Comparison of ENCODE assay signal across 8 cellular contexts in the genomic region with DNA sequence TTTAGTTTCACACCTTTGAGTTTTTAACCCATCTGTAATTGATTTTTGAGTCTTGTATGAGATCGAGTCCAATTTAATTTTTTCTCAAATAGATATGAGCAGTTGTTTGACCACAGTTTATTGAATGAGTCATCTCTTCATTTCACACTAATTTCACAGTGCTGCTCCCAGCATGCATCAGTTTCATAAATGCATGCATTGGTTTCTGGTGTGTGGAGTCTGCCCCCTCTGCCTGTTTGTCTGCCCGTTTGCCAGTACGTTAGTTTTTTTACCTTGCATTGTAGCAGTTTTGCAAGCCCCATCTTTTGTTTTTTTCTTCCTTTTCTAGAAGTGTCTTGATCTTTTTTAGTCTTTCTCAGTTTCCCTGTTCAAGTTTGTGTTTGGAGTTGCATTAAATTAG. TPM values are rescaled to one million over a fixed set of nuclear protein-coding genes. Genes with fewer than 3 reads are reported as not detected.
A peak's percentile ranks its signal among the peaks of the same experiment; 100 is the strongest.
DNase-seq lines count a peak whose midpoint lies in the region; ATAC-seq and TF ChIP-seq lines count a peak whose summit lies in the region.

No MANE protein-coding gene starts in this region.

- TF ChIP-seq EP300 in stomach (IDR thresholded peaks at IDR 0.05) = no peak

- H3K36me3 ChIP-seq in fibroblast of lung (ENCODE audit: control insufficient read depth, insufficient read depth, low read length) (no peaks in the 10 kb centered on the region), stomach (no peaks in the 10 kb centered on the region)

- peak; percentile 98 for ATAC-seq in GM18502 (IDR thresholded peaks at IDR 0.05; ENCODE audit: poor library complexity, unreplicated experiment)
- peak; percentile 98 for ATAC-seq in HG02798 (IDR thresholded peaks at IDR 0.05; ENCODE audit: poor library complexity, unreplicated experiment)

- no peaks in the 10 kb centered on the region for H4K20me1 ChIP-seq in fibroblast of lung (ENCODE audit: control insufficient read depth, extremely low read depth, insufficient read depth, low read length)

- TF ChIP-seq CTCF in fibroblast of lung (conservative IDR thresholded peaks at IDR 0.05 in 1 of 2, IDR thresholded peaks at IDR 0.05 in 1 of 2; ENCODE audit: low read depth in 1 of 2, low read length in 2 of 2) = peak in 1 of 2 donors; percentile 29
- TF ChIP-seq CTCF in stomach (IDR thresholded peaks at IDR 0.05) = no peak

- H3K9me3 ChIP-seq in fibroblast of lung (ENCODE audit: control insufficient read depth, insufficient read depth, low read depth, low read length) (no peaks in the 10 kb centered on the region), stomach (no peaks in the 10 kb centered on the region)

- H3K4me3 ChIP-seq in fibroblast of lung (replicated peaks in 1 of 4; ENCODE audit: control extremely low read depth in 1 of 4, insufficient read depth in 1 of 4, low read depth in 3 of 4, low read length in 4 of 4) (peak overlapping the region in 3 of 4 experiments; percentile 1 to 29 (median 26)), stomach (no peak overlapping the region)

- H3K27ac ChIP-seq in fibroblast of lung (ENCODE audit: insufficient read depth, low read length) = no peak overlapping the region
- H3K27ac ChIP-seq in stomach = peak overlapping the region in 1 of 5 donors; percentile 26

- H3K9ac ChIP-seq in fibroblast of lung (ENCODE audit: insufficient read depth, low read length) = no peak overlapping the region

- H3K9me3 Mint-ChIP-seq in activated CD4-positive, alpha-beta T cell treated with anti-CD3 and anti-CD28 coated beads, Interleukin-2, amount 10 ng/mL, durations not matched to agents 24 days and 14 days = no peaks in the 10 kb centered on the region

- in situ Hi-C loops in G401 (cut with HindIII; ENCODE audit: low sequenced_read_pairs) = no loop called here

- H3K4me3 Mint-ChIP-seq in activated CD4-positive, alpha-beta T cell treated with anti-CD3 and anti-CD28 coated beads, Interleukin-2, amount 10 ng/mL, durations not matched to agents 24 days and 14 days = peak overlapping the region; percentile 65

- intact Hi-C loops in activated CD4-positive, alpha-beta T cell treated with anti-CD3 and anti-CD28 coated beads, Interleukin-2, amount 10 ng/mL, durations not matched to agents 24 days and 14 days (cut with micrococcal nuclease) = loop anchor here (1.0 to 2.0 kb wide), 2 partner anchors 12 to 72 kb away; a partner anchor contains a TSS
- intact Hi-C loops in stomach (cut with DNase I; ENCODE audit: low total_unique reads) = no loop called here

- H3K27ac Mint-ChIP-seq in activated CD4-positive, alpha-beta T cell treated with anti-CD3 and anti-CD28 coated beads, Interleukin-2, amount 10 ng/mL, durations not matched to agents 24 days and 14 days = peak overlapping the region; percentile 76

- TF ChIP-seq POLR2A in stomach (IDR thresholded peaks at IDR 0.05) = no peak

- H3K27me3 Mint-ChIP-seq in activated CD4-positive, alpha-beta T cell treated with anti-CD3 and anti-CD28 coated beads, Interleukin-2, amount 10 ng/mL, durations not matched to agents 24 days and 14 days = no peaks in the 10 kb centered on the region

- H3K79me2 ChIP-seq in fibroblast of lung (ENCODE audit: control insufficient read depth, insufficient read depth, low read length) = no peaks in the 10 kb centered on the region

- 15 to 27% (median 17%) methylated on average over 3 of the region's 3 CpGs for WGBS in stomach, 5 donors

- H2AFZ ChIP-seq in fibroblast of lung (ENCODE audit: low read length) = peak overlapping the region; percentile 34

- H3K27me3 ChIP-seq in fibroblast of lung (ENCODE audit: control insufficient read depth, insufficient read depth, low read length) (no peaks in the 10 kb centered on the region), stomach (no peaks in the 10 kb centered on the region)

- DNase-seq in A172 (ENCODE audit: low spot score) (peak; percentile 67), NCI-H146 treated with DMSO at 0.1 percent for 48 hours (lab: John Stamatoyannopoulos, UW; ENCODE audit: unreplicated experiment) (peak; percentile 58), fibroblast of lung (ENCODE audit: low read depth in 2 of 2) (peak; percentile 82 to 89), stomach (peak; percentile 30), G401 (ENCODE audit: low spot score) (no peak)
- peak; percentile 82 for DNase-seq in activated CD4-positive, alpha-beta T cell treated with anti-CD3 and anti-CD28 coated beads, Interleukin-2, amount 10 ng/mL, durations not matched to agents 24 days and 14 days

- peaks cover 25% of the 10 kb centered on the region for H3K4me1 Mint-ChIP-seq in activated CD4-positive, alpha-beta T cell treated with anti-CD3 and anti-CD28 coated beads, Interleukin-2, amount 10 ng/mL, durations not matched to agents 24 days and 14 days

- peaks cover 1% of the 10 kb centered on the region for H3K36me3 Mint-ChIP-seq in activated CD4-positive, alpha-beta T cell treated with anti-CD3 and anti-CD28 coated beads, Interleukin-2, amount 10 ng/mL, durations not matched to agents 24 days and 14 days (ENCODE audit: low read depth)

- peak overlapping the region; percentile 79 for H3K4me2 ChIP-seq in fibroblast of lung (ENCODE audit: extremely low read depth, insufficient read depth, low read length)

- H3K4me1 ChIP-seq in fibroblast of lung (ENCODE audit: control insufficient read depth, extremely low read depth, insufficient read depth, low read length) (peaks cover 4% of the 10 kb centered on the region), stomach (peaks cover 0 to 15% (median 2%) of the 10 kb centered on the region in 4 donors)

RNA-seq across cellular contexts. Expression of a gene that starts 11.9 kb away (rescaled TPM):
- total RNA-seq in A172 (2014; rRNA removed; shearing (Covaris generic)) = 5.7 and 5.9 TPM in 2 replicates
- 5.9 and 6.6 TPM in 2 replicates for total RNA-seq in activated CD4-positive, alpha-beta T cell treated with anti-CD3 and anti-CD28 coated beads, Interleukin-2, amount 10 ng/mL, durations not matched to agents 24 days and 14 days
- 4.4 and 8.1 TPM in 2 replicates for total RNA-seq in fibroblast of lung
- polyA plus RNA-seq in fibroblast of lung = 1.6 and 1.9 TPM in 2 replicates
- 1.3 and 1.4 TPM in 2 replicates for polyA plus RNA-seq in fibroblast of lung (2012)
- 3.0 and 3.1 TPM in 2 replicates for polyA minus RNA-seq in fibroblast of lung (ENCODE audit: low replicate concordance)
- total RNA-seq in stomach = 1 to 10 TPM; 1.4 to 4.6 (median 3.0) TPM
- 1 to 10 TPM in 2 of 3 donors, under 1 TPM in 1; 1.00 to 2.8 (median 1.1) TPM for polyA plus RNA-seq in stomach
- 1.0 and 2.7 TPM in 2 replicates for total RNA-seq in G401 (2014; rRNA removed; shearing (Covaris generic))

RNA-seq across cellular contexts. Expression of a gene that starts 13.0 kb away (rescaled TPM):
- 9.8 and 11.2 TPM in 2 replicates for total RNA-seq in A172 (2014; rRNA removed; shearing (Covaris generic))
- total RNA-seq in activated CD4-positive, alpha-beta T cell treated with anti-CD3 and anti-CD28 coated beads, Interleukin-2, amount 10 ng/mL, durations not matched to agents 24 days and 14 days = 8.0 and 8.9 TPM in 2 replicates
- 5.9 and 6.4 TPM in 2 replicates for total RNA-seq in fibroblast of lung
- polyA plus RNA-seq in fibroblast of lung = 13.1 and 13.5 TPM in 2 replicates
- polyA plus RNA-seq in fibroblast of lung (2012) = 7.9 and 9.6 TPM in 2 replicates
- 4.0 and 4.4 TPM in 2 replicates for polyA minus RNA-seq in fibroblast of lung (ENCODE audit: low replicate concordance)
- 10 to 100 TPM in 3 of 5 donors, 1 to 10 TPM in 2; 6.1 to 13.8 (median 10.5) TPM for total RNA-seq in stomach
- 10 to 100 TPM; 12.4 to 18.6 (median 17.9) TPM for polyA plus RNA-seq in stomach
- total RNA-seq in G401 (2014; rRNA removed; shearing (Covaris generic)) = 8.8 and 9.2 TPM in 2 replicates

Comparison
In these comparisons a context has a peak if more than half of its experiments do, and no peak if none do; other contexts are left out.
1. H3K4me3 ChIP-seq: peak in fibroblast of lung (3 of 4); none in stomach (0 of 4).